ENCODE assay signal across 8 cellular contexts in genomic region chr4:38674206-38675144, GRCh38. TPM values are rescaled to one million over a fixed set of nuclear protein-coding genes. Genes with fewer than 3 reads are reported as not detected.
DNase-seq lines count a peak whose midpoint lies in the region; ATAC-seq, FAIRE-seq and TF ChIP-seq lines count a peak whose summit lies in the region.

No MANE protein-coding gene starts in this region.

- H3K36me3 Mint-ChIP-seq in dendritic cell treated with granulocyte-macrophage colony-stimulating factor and Interleukin-4, amounts not matched to agents 40 ng/mL and 50 ng/mL, for 4 days (ENCODE audit: low read depth), result peaks cover 27% of the 10 kb centered on the region
- peaks cover 0 to 8% of the 10 kb centered on the region in 2 donors for H3K36me3 Mint-ChIP-seq in naive B cell

- ATAC-seq in naive B cell (ENCODE audit: low read depth in 2 of 2), result no peak
- no peak for ATAC-seq in HG02642 (IDR thresholded peaks at IDR 0.05; ENCODE audit: poor library complexity, unreplicated experiment)

- H3K9me3 Mint-ChIP-seq in dendritic cell treated with granulocyte-macrophage colony-stimulating factor and Interleukin-4, amounts not matched to agents 40 ng/mL and 50 ng/mL, for 4 days, result no peaks in the 10 kb centered on the region
- H3K9me3 Mint-ChIP-seq in naive B cell, result peaks cover 0 to 3% (median 0%) of the 10 kb centered on the region in 7 donors

- intact Hi-C loops in dendritic cell treated with granulocyte-macrophage colony-stimulating factor and Interleukin-4, amounts not matched to agents 40 ng/mL and 50 ng/mL, for 4 days (cut with micrococcal nuclease), result loop anchor here (1.0 to 10.0 kb wide), 6 partner anchors 58 to 612 kb away; no protein-coding TSS in a partner anchor

- H3K4me3 ChIP-seq in AG10803 (ENCODE audit: low read length), result no peak overlapping the region

- H3K27me3 Mint-ChIP-seq in dendritic cell treated with granulocyte-macrophage colony-stimulating factor and Interleukin-4, amounts not matched to agents 40 ng/mL and 50 ng/mL, for 4 days, result no peaks in the 10 kb centered on the region
- H3K27me3 Mint-ChIP-seq in naive B cell, result no peaks in the 10 kb centered on the region

- H3K4me1 Mint-ChIP-seq in dendritic cell treated with granulocyte-macrophage colony-stimulating factor and Interleukin-4, amounts not matched to agents 40 ng/mL and 50 ng/mL, for 4 days (ENCODE audit: low read depth), result peaks cover 76% of the 10 kb centered on the region
- peaks cover 77 to 86% (median 78%) of the 10 kb centered on the region in 3 donors for H3K4me1 Mint-ChIP-seq in naive B cell

- peak overlapping the region; percentile 41 for H3K4me3 Mint-ChIP-seq in dendritic cell treated with granulocyte-macrophage colony-stimulating factor and Interleukin-4, amounts not matched to agents 40 ng/mL and 50 ng/mL, for 4 days
- peak overlapping the region in 7 of 8 donors; percentile 33 to 84 (median 65) for H3K4me3 Mint-ChIP-seq in naive B cell

- H3K27ac Mint-ChIP-seq in dendritic cell treated with granulocyte-macrophage colony-stimulating factor and Interleukin-4, amounts not matched to agents 40 ng/mL and 50 ng/mL, for 4 days, result peak overlapping the region; percentile 18
- H3K27ac Mint-ChIP-seq in naive B cell, result peak overlapping the region; percentile 48 to 93 (median 84)

- no peak for TF ChIP-seq POLR2A in GM12892 (IDR thresholded peaks at IDR 0.05; ENCODE audit: low read depth, low read length)

- DNase-seq in AG10803 (ENCODE audit: low read depth) (peak; percentile 22), HT-29 (ENCODE audit: low spot score) (peak; percentile 69), naive B cell (no peak), GM12892 (ENCODE audit: insufficient read length) (no peak), NCI-H1048 (lab: John Stamatoyannopoulos, UW) (no peak)
- no peak for DNase-seq in stimulated activated CD4-positive, alpha-beta T cell treated with anti-CD3 and anti-CD28 coated beads, Interleukin-12 subunit alpha, Interleukin-12 subunit beta, amount 100 ng/mL, for 4 hours

- FAIRE-seq in GM12892 (lab: Jason Lieb, UNC), result no peak

- no peak for TF ChIP-seq CTCF in AG10803 (conservative IDR thresholded peaks at IDR 0.05; ENCODE audit: low read length)

RNA-seq across cellular contexts. Expression of gene KLF3, which starts 10.5 kb away (rescaled TPM):
- total RNA-seq in HT-29 (2014; rRNA removed; shearing (Covaris generic)), result 74.3 and 76.6 TPM in 2 replicates
- 10 to 100 TPM; 34.3 to 91.0 (median 58.5) TPM for polyA plus RNA-seq in naive B cell (ENCODE audit: low read depth in 6 of 6)
- 3.3 TPM for polyA plus RNA-seq in GM12892 (2012; ENCODE audit: missing spikeins)

Comparison
In these comparisons a context has a peak if more than half of its experiments do, and no peak if none do; other contexts are left out.
1. DNase-seq: peak in AG10803 (single experiment) and HT-29 (single experiment); none in naive B cell (single experiment), stimulated activated CD4-positive, alpha-beta T cell treated with anti-CD3 and anti-CD28 coated beads, Interleukin-12 subunit alpha, Interleukin-12 subunit beta, amount 100 ng/mL, for 4 hours (single experiment), GM12892 (single experiment) and NCI-H1048 (single experiment).